In genomic region chr9:69122391-69123141, GRCh38 we compare ENCODE assay signal across 8 cellular contexts. TPM values are rescaled to one million over a fixed set of nuclear protein-coding genes. Genes with fewer than 3 reads are reported as not detected.
DNase-seq lines count a peak whose midpoint lies in the region; ATAC-seq and TF ChIP-seq lines count a peak whose summit lies in the region.

No MANE protein-coding gene starts in this region.

- DNase-seq in DMS79 treated with DMSO at 0.1 percent for 48 hours (lab: John Stamatoyannopoulos, UW) (peak; percentile 45), HL-60 (ENCODE audit: low read depth in 1 of 2, low spot score in 1 of 2) (no peak), WERI-Rb-1 (no peak), foreskin keratinocyte (peak; percentile 44 to 77), non-pigmented ciliary epithelial cell (ENCODE audit: low read depth) (peak; percentile 63), SKM-1 (lab: John Stamatoyannopoulos, UW; ENCODE audit: unreplicated experiment) (no peak)
- DNase-seq in effector CD4-positive, alpha-beta T cell: no peak

- no peaks in the 10 kb centered on the region for H3K9me3 ChIP-seq in WERI-Rb-1 (ENCODE audit: severe bottlenecking)

- H3K27ac ChIP-seq in HL-60 (replicated peaks) (no peak overlapping the region), WERI-Rb-1 (no peak overlapping the region), foreskin keratinocyte (peak overlapping the region; percentile 90)

- H3K27me3 ChIP-seq in HL-60 (ENCODE audit: insufficient read depth, poor library complexity, severe bottlenecking): no peaks in the 10 kb centered on the region
- H3K27me3 ChIP-seq in WERI-Rb-1 (ENCODE audit: insufficient read depth, low read depth, severe bottlenecking): no peaks in the 10 kb centered on the region
- H3K27me3 ChIP-seq in foreskin keratinocyte: no peaks in the 10 kb centered on the region

- H3K36me3 ChIP-seq in WERI-Rb-1: no peaks in the 10 kb centered on the region

- TF ChIP-seq CTCF in HL-60 (IDR thresholded peaks at IDR 0.05; ENCODE audit: insufficient read depth, low read length): no peak
- TF ChIP-seq CTCF in WERI-Rb-1 (IDR thresholded peaks at IDR 0.05; ENCODE audit: low read depth, low read length): no peak
- TF ChIP-seq CTCF in foreskin keratinocyte (conservative IDR thresholded peaks at IDR 0.05): no peak

- peak; percentile 36 for ATAC-seq in foreskin keratinocyte
- ATAC-seq in HG02884 (IDR thresholded peaks at IDR 0.05; ENCODE audit: unreplicated experiment): no peak

- H3K4me3 ChIP-seq in HL-60 (replicated peaks; ENCODE audit: insufficient read depth, low read length): peak overlapping the region; percentile 54
- peak overlapping the region; percentile 86 for H3K4me3 ChIP-seq in WERI-Rb-1 (ENCODE audit: low read depth, low read length)

- H3K4me1 ChIP-seq in foreskin keratinocyte: no peaks in the 10 kb centered on the region

RNA-seq across cellular contexts. Expression of gene TJP2, which starts 51.5 kb away (rescaled TPM):
- total RNA-seq in foreskin keratinocyte: 126 and 140 TPM in 2 replicates
- 57.9 and 59.8 TPM in 2 replicates for polyA plus RNA-seq in foreskin keratinocyte

Comparison
In these comparisons a context has a peak if more than half of its experiments do, and no peak if none do; other contexts are left out.
1. DNase-seq: peak in DMS79 treated with DMSO at 0.1 percent for 48 hours (single experiment), foreskin keratinocyte (2 of 2) and non-pigmented ciliary epithelial cell (single experiment); none in HL-60 (0 of 2), WERI-Rb-1 (single experiment), SKM-1 (single experiment) and effector CD4-positive, alpha-beta T cell (single experiment).